In genomic region chr11:69491071-69492031, GRCh38 we compare ENCODE assay signal across 20 cellular contexts. TPM values are rescaled to one million over a fixed set of nuclear protein-coding genes. Genes with fewer than 3 reads are reported as not detected.
DNase-seq lines count a peak whose midpoint lies in the region; ATAC-seq and TF ChIP-seq lines count a peak whose summit lies in the region.
"Had no signal": no experiment of that assay in that cellular context is flagged by ENCODE, and none has a peak within 500 bp of the region (broad histone marks: within the 10 kb centered on the region; RNA-seq: fewer than 3 reads in every experiment).

No MANE protein-coding gene starts in this region.

- H3K4ac ChIP-seq in neuronal stem cell (ENCODE audit: low read length), result peak overlapping the region; percentile 42

- DNase-seq in left ventricle myocardium superior (peak; percentile 18), left cardiac atrium (no peak), right cardiac atrium (peak in 2 of 3 donors; percentile 38 to 49), neuronal stem cell (ENCODE audit: low spot score) (no peak), OCI-LY7 (ENCODE audit: low spot score) (no peak), NCI-H2227 treated with DMSO at 0.1 percent for 48 hours (lab: John Stamatoyannopoulos, UW) (no peak), body of pancreas (no peak)
- no peak for DNase-seq in activated CD4-positive, alpha-beta T cell treated with anti-CD3 and anti-CD28 coated beads for 1 hour
- DNase-seq: DMS79, HFFc6, MV-4-11, NCI-H1105 treated with DMSO at 0.1 percent for 48 hours, NCI-H2081, NCI-H2171, NCI-H526, OCI-M1 had no signal

- H2BK120ac ChIP-seq in neuronal stem cell (ENCODE audit: low read depth, low read length), result no peak overlapping the region

- no peak overlapping the region for H4K91ac ChIP-seq in neuronal stem cell (ENCODE audit: low read depth, low read length, poor library complexity)

- H2AK5ac ChIP-seq in neuronal stem cell (ENCODE audit: low read depth, low read length), result peak overlapping the region; percentile 98

- intact Hi-C loops in left ventricle myocardium superior (cut with micrococcal nuclease) (no loop called here), left cardiac atrium (cut with DNase I) (no loop called here), right cardiac atrium (cut with DNase I) (loop anchor here in 1 of 4 donors (10.0 kb wide), 1 partner anchor 143 kb away; no protein-coding TSS in a partner anchor), OCI-LY7 (cut with micrococcal nuclease; ENCODE audit: unreplicated experiment) (no loop called here), body of pancreas (cut with DNase I) (no loop called here)

- peak overlapping the region; percentile 34 for H3K9ac ChIP-seq in neuronal stem cell (ENCODE audit: low read depth, low read length, poor library complexity)

- peak overlapping the region; percentile 42 for H3K14ac ChIP-seq in neuronal stem cell (ENCODE audit: low read length)

- no peak overlapping the region for H3K27ac ChIP-seq in right cardiac atrium (ENCODE audit: low read length)
- no peak overlapping the region for H3K27ac ChIP-seq in neuronal stem cell (replicated peaks; ENCODE audit: low read length)
- H3K27ac ChIP-seq in OCI-LY7 (ENCODE audit: low read depth, low read length, poor library complexity, severe bottlenecking), result no peak overlapping the region
- no peak overlapping the region for H3K27ac ChIP-seq in body of pancreas
- H3K27ac ChIP-seq: C4-2B had no signal

- no peaks in the 10 kb centered on the region for H4K20me1 ChIP-seq in OCI-LY7 (ENCODE audit: insufficient read depth, low read length)

- no peaks in the 10 kb centered on the region for H3K36me3 ChIP-seq in neuronal stem cell (replicated peaks in 1 of 2; ENCODE audit: control insufficient read depth in 2 of 2, insufficient read depth in 2 of 2, low read length in 2 of 2)
- no peaks in the 10 kb centered on the region for H3K36me3 ChIP-seq in OCI-LY7 (ENCODE audit: insufficient read depth, low read length)
- no peaks in the 10 kb centered on the region for H3K36me3 ChIP-seq in body of pancreas (replicated peaks in 1 of 2; ENCODE audit: insufficient read depth in 1 of 2, low read depth in 2 of 2)

- TF ChIP-seq CTCF in OCI-LY7 (conservative IDR thresholded peaks at IDR 0.05; ENCODE audit: low read length) (no peak), body of pancreas (IDR thresholded peaks at IDR 0.05) (no peak)

- no peaks in the 10 kb centered on the region for H3K79me1 ChIP-seq in neuronal stem cell (ENCODE audit: low read depth, low read length)

- no peak overlapping the region for H2AFZ ChIP-seq in neuronal stem cell (ENCODE audit: low read length)
- no peak overlapping the region for H2AFZ ChIP-seq in OCI-LY7 (ENCODE audit: low read length)

- POLR2A ChIA-PET in OCI-LY7 (lab: Charles Lee), result no interaction called here

- peak overlapping the region; percentile 22 for H2BK5ac ChIP-seq in neuronal stem cell (ENCODE audit: low read length)

- WGBS in right cardiac atrium, result 92% methylated on average over 22 of the region's 22 CpGs
- WGBS in neuronal stem cell (ENCODE audit: extremely low coverage in 2 of 2, insufficient read length in 2 of 2, insufficient replicate concordance in 1 of 2), 2 donors, result no CpG with 5 or more reads among the region's 22 CpGs
- 74 to 79% methylated on average over 22 of the region's 22 CpGs for WGBS in body of pancreas, 2 donors

- ATAC-seq in left ventricle myocardium superior (no peak), left cardiac atrium (no peak), right cardiac atrium (no peak), body of pancreas (no peak)

- H3K4me2 ChIP-seq in neuronal stem cell (ENCODE audit: insufficient read depth, low read length, poor library complexity, severe bottlenecking), result no peak overlapping the region
- no peak overlapping the region for H3K4me2 ChIP-seq in OCI-LY7 (ENCODE audit: low read length)

- H2BK12ac ChIP-seq in neuronal stem cell (ENCODE audit: low read length), result no peak overlapping the region

- TF ChIP-seq POLR2A in body of pancreas (IDR thresholded peaks at IDR 0.05), result no peak

- peak overlapping the region; percentile 42 for H3K18ac ChIP-seq in neuronal stem cell (ENCODE audit: low read length)

- no peak overlapping the region for H3K4me3 ChIP-seq in right cardiac atrium (ENCODE audit: low read length)
- no peak overlapping the region for H3K4me3 ChIP-seq in neuronal stem cell (ENCODE audit: low read length in 2 of 2)
- H3K4me3 ChIP-seq in OCI-LY7 (ENCODE audit: low read depth, low read length, poor library complexity, severe bottlenecking), result no peak overlapping the region
- H3K4me3 ChIP-seq in body of pancreas, result no peak overlapping the region

- no peaks in the 10 kb centered on the region for H3K27me3 ChIP-seq in right cardiac atrium (ENCODE audit: control insufficient read depth, insufficient read depth)
- no peaks in the 10 kb centered on the region for H3K27me3 ChIP-seq in neuronal stem cell (ENCODE audit: control insufficient read depth in 3 of 3, insufficient read depth in 3 of 3, low read depth in 1 of 3, low read length in 3 of 3)
- no peaks in the 10 kb centered on the region for H3K27me3 ChIP-seq in body of pancreas

- no peaks in the 10 kb centered on the region for H3K79me2 ChIP-seq in OCI-LY7 (ENCODE audit: insufficient read depth, low read depth, low read length)

- H3K4me1 ChIP-seq in right cardiac atrium (ENCODE audit: control insufficient read depth, insufficient read depth, low read length) (peaks cover 4% of the 10 kb centered on the region), neuronal stem cell (ENCODE audit: control insufficient read depth in 2 of 2, insufficient read depth in 1 of 2, low read depth in 1 of 2, low read length in 2 of 2) (peaks cover 2 to 12% of the 10 kb centered on the region in 2 donors), OCI-LY7 (ENCODE audit: insufficient read depth, low read length, poor library complexity, severe bottlenecking) (no peaks in the 10 kb centered on the region), body of pancreas (peaks cover 9% of the 10 kb centered on the region)

- H4K8ac ChIP-seq in neuronal stem cell (ENCODE audit: low read depth, low read length), result no peak overlapping the region

- peak overlapping the region; percentile 98 for H2BK15ac ChIP-seq in neuronal stem cell (ENCODE audit: low read length)

- CTCF ChIA-PET in OCI-LY7 (lab: Charles Lee; ENCODE audit: unreplicated experiment), result no interaction called here

- no peaks in the 10 kb centered on the region for H3K9me2 ChIP-seq in OCI-LY7 (ENCODE audit: insufficient read depth, low read length)

- H3K23ac ChIP-seq in neuronal stem cell (ENCODE audit: low read depth, low read length, poor library complexity), result peak overlapping the region; percentile 37

- no peaks in the 10 kb centered on the region for H3K9me3 ChIP-seq in right cardiac atrium (ENCODE audit: control insufficient read depth, low read length)
- H3K9me3 ChIP-seq in neuronal stem cell (replicated peaks in 1 of 2; ENCODE audit: control insufficient read depth in 2 of 2, insufficient read depth in 1 of 2, low read depth in 1 of 2, low read length in 2 of 2), result no peaks in the 10 kb centered on the region
- no peaks in the 10 kb centered on the region for H3K9me3 ChIP-seq in OCI-LY7 (ENCODE audit: low read length)
- H3K9me3 ChIP-seq in body of pancreas, result no peaks in the 10 kb centered on the region

- BruUV-seq in OCI-LY7 (replicated peaks; lab: Mats Ljungman, UMichigan), result no TSS peak

RNA-seq across cellular contexts. Expression of gene LINC01488, which starts 9.9 kb away (rescaled TPM):
- total RNA-seq in left ventricle myocardium superior (not detected), left cardiac atrium (under 1 TPM in 1 of 2 donors, not detected in 1; 0.06 TPM), right cardiac atrium (under 1 TPM in 2 of 4 donors, not detected in 2; 0.14 to 0.17 TPM), OCI-LY7 (2022) (not detected in 2 replicates), body of pancreas (not detected)
- polyA plus RNA-seq in right cardiac atrium, result 0.16 TPM
- 0.06 TPM for polyA plus RNA-seq in neuronal stem cell (2013, experiment 1 of 2)
- polyA plus RNA-seq in neuronal stem cell (2013, experiment 2 of 2), result 0.01 TPM
- total RNA-seq in OCI-LY7 (2014; rRNA removed; shearing (Covaris generic)), result not detected in 2 replicates
- total RNA-seq: H4, HFFc6, HT1080 had no signal
- polyA plus RNA-seq: IgD-negative memory B cell had no signal

Comparison
In these comparisons a context has a peak if more than half of its experiments do, and no peak if none do; other contexts are left out.
1. DNase-seq: peak in left ventricle myocardium superior (single experiment) and right cardiac atrium (2 of 3); none in left cardiac atrium (single experiment), neuronal stem cell (single experiment), OCI-LY7 (single experiment), NCI-H2227 treated with DMSO at 0.1 percent for 48 hours (single experiment), activated CD4-positive, alpha-beta T cell treated with anti-CD3 and anti-CD28 coated beads for 1 hour (single experiment) and body of pancreas (0 of 4).